ENCODE assay signal across 1 cellular context in genomic region chr16:48561960-48562393, GRCh38.
TF ChIP-seq lines count a peak whose summit lies in the region.

No MANE protein-coding gene starts in this region.

TF ChIP-seq in HepG2, 621 proteins besides CTCF, POLR2A, EP300 and RAD21 (continued from another document):
- TF ChIP-seq, protein P1, sequence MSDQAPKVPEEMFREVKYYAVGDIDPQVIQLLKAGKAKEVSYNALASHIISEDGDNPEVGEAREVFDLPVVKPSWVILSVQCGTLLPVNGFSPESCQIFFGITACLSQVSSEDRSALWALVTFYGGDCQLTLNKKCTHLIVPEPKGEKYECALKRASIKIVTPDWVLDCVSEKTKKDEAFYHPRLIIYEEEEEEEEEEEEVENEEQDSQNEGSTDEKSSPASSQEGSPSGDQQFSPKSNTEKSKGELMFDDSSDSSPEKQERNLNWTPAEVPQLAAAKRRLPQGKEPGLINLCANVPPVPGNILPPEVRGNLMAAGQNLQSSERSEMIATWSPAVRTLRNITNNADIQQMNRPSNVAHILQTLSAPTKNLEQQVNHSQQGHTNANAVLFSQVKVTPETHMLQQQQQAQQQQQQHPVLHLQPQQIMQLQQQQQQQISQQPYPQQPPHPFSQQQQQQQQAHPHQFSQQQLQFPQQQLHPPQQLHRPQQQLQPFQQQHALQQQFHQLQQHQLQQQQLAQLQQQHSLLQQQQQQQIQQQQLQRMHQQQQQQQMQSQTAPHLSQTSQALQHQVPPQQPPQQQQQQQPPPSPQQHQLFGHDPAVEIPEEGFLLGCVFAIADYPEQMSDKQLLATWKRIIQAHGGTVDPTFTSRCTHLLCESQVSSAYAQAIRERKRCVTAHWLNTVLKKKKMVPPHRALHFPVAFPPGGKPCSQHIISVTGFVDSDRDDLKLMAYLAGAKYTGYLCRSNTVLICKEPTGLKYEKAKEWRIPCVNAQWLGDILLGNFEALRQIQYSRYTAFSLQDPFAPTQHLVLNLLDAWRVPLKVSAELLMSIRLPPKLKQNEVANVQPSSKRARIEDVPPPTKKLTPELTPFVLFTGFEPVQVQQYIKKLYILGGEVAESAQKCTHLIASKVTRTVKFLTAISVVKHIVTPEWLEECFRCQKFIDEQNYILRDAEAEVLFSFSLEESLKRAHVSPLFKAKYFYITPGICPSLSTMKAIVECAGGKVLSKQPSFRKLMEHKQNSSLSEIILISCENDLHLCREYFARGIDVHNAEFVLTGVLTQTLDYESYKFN (CRISPR knock-in tag; conservative IDR thresholded peaks at IDR 0.05): peak; percentile 78
- no peak for TF ChIP-seq ZSCAN12 (CRISPR knock-in tag; IDR thresholded peaks at IDR 0.05)
- TF ChIP-seq ZBTB7A (CRISPR knock-in tag; IDR thresholded peaks at IDR 0.05): no peak
- no peak for TF ChIP-seq ZNF17 (CRISPR knock-in tag; IDR thresholded peaks at IDR 0.05)
- no peak for TF ChIP-seq RNF2 (conservative IDR thresholded peaks at IDR 0.05; ENCODE audit: low read depth)
- TF ChIP-seq MIER3 (CRISPR knock-in tag; IDR thresholded peaks at IDR 0.05; ENCODE audit: borderline replicate concordance): no peak
- TF ChIP-seq ZBTB33 (CRISPR knock-in tag; IDR thresholded peaks at IDR 0.05): no peak
- TF ChIP-seq CHCHD3 (CRISPR knock-in tag; IDR thresholded peaks at IDR 0.05): no peak
- TF ChIP-seq ADNP (CRISPR knock-in tag; IDR thresholded peaks at IDR 0.05): no peak
- TF ChIP-seq ZNF816 (CRISPR knock-in tag; IDR thresholded peaks at IDR 0.05; ENCODE audit: borderline replicate concordance): no peak
- no peak for TF ChIP-seq GTF3A (CRISPR knock-in tag; conservative IDR thresholded peaks at IDR 0.05)
- TF ChIP-seq, protein P2, sequence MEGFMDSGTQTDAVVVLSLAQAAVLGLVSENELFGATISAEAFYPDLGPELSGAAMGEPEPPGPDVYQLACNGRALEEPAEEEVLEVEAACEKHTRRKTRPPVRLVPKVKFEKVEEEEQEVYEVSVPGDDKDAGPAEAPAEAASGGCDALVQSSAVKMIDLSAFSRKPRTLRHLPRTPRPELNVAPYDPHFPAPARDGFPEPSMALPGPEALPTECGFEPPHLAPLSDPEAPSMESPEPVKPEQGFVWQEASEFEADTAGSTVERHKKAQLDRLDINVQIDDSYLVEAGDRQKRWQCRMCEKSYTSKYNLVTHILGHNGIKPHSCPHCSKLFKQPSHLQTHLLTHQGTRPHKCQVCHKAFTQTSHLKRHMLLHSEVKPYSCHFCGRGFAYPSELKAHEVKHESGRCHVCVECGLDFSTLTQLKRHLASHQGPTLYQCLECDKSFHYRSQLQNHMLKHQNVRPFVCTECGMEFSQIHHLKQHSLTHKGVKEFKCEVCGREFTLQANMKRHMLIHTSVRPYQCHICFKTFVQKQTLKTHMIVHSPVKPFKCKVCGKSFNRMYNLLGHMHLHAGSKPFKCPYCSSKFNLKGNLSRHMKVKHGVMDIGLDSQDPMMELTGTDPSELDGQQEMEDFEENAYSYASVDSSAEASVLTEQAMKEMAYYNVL (CRISPR knock-in tag; IDR thresholded peaks at IDR 0.05; ENCODE audit: borderline replicate concordance): peak; percentile 48; the same call in 1 of the 2 replicates
- TF ChIP-seq SOX13 (IDR thresholded peaks at IDR 0.05): peak; percentile 72
- TF ChIP-seq SOX13 (CRISPR knock-in tag; conservative IDR thresholded peaks at IDR 0.05 in 1 of 2, IDR thresholded peaks at IDR 0.05 in 1 of 2): peak in 1 of 2 experiments; percentile 95; a peak in 2 of 4 replicates
- TF ChIP-seq ZNF639 (CRISPR knock-in tag; conservative IDR thresholded peaks at IDR 0.05): no peak
- TF ChIP-seq, protein P3, sequence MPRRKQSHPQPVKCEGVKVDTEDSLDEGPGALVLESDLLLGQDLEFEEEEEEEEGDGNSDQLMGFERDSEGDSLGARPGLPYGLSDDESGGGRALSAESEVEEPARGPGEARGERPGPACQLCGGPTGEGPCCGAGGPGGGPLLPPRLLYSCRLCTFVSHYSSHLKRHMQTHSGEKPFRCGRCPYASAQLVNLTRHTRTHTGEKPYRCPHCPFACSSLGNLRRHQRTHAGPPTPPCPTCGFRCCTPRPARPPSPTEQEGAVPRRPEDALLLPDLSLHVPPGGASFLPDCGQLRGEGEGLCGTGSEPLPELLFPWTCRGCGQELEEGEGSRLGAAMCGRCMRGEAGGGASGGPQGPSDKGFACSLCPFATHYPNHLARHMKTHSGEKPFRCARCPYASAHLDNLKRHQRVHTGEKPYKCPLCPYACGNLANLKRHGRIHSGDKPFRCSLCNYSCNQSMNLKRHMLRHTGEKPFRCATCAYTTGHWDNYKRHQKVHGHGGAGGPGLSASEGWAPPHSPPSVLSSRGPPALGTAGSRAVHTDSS (CRISPR knock-in tag; conservative IDR thresholded peaks at IDR 0.05): no peak
- TF ChIP-seq KAT8 (CRISPR knock-in tag; IDR thresholded peaks at IDR 0.05): peak; percentile 56
- TF ChIP-seq JUNB (CRISPR knock-in tag; IDR thresholded peaks at IDR 0.05; ENCODE audit: borderline replicate concordance): no peak
- no peak for TF ChIP-seq WIZ (CRISPR knock-in tag; IDR thresholded peaks at IDR 0.05)
- TF ChIP-seq ZNF724P (CRISPR knock-in tag; IDR thresholded peaks at IDR 0.05; ENCODE audit: borderline replicate concordance): no peak
- TF ChIP-seq RFXAP (CRISPR knock-in tag; IDR thresholded peaks at IDR 0.05; ENCODE audit: borderline replicate concordance): 0 out of 2 replicates have a peak, but pooled peaks have one; percentile 28
- peak; percentile 67; the same call in 1 of the 2 replicates for TF ChIP-seq DPF2 (CRISPR knock-in tag; IDR thresholded peaks at IDR 0.05; ENCODE audit: borderline replicate concordance, low read depth)
- TF ChIP-seq HIVEP1 (CRISPR knock-in tag; IDR thresholded peaks at IDR 0.05): no peak
- no peak for TF ChIP-seq ZNF766 (CRISPR knock-in tag; IDR thresholded peaks at IDR 0.05; ENCODE audit: borderline replicate concordance)
- TF ChIP-seq ZNF670 (CRISPR knock-in tag; IDR thresholded peaks at IDR 0.05; ENCODE audit: borderline replicate concordance): no peak
- TF ChIP-seq RNF219 (CRISPR knock-in tag; IDR thresholded peaks at IDR 0.05): no peak
- TF ChIP-seq IRF2 (CRISPR knock-in tag; IDR thresholded peaks at IDR 0.05): no peak
- no peak for TF ChIP-seq ARNT (IDR thresholded peaks at IDR 0.05)
- TF ChIP-seq ZNF280B (CRISPR knock-in tag; IDR thresholded peaks at IDR 0.05; ENCODE audit: borderline replicate concordance): no peak
- TF ChIP-seq ESRRA (CRISPR knock-in tag; IDR thresholded peaks at IDR 0.05; ENCODE audit: low read depth): peak; percentile 60; the same call in 1 of the 2 replicates
- no peak for TF ChIP-seq PRMT3 (CRISPR knock-in tag; IDR thresholded peaks at IDR 0.05; ENCODE audit: borderline replicate concordance, low read depth)
- no peak for TF ChIP-seq TERF1 (CRISPR knock-in tag; IDR thresholded peaks at IDR 0.05)
- no peak for TF ChIP-seq ZFP1 (CRISPR knock-in tag; IDR thresholded peaks at IDR 0.05)
- no peak for TF ChIP-seq ZFP62 (CRISPR knock-in tag; IDR thresholded peaks at IDR 0.05)
- TF ChIP-seq FLYWCH1 (CRISPR knock-in tag; IDR thresholded peaks at IDR 0.05): no peak; the same call in 1 of the 2 replicates
- TF ChIP-seq ZNF597 (CRISPR knock-in tag; IDR thresholded peaks at IDR 0.05): no peak
- TF ChIP-seq HDAC2 (CRISPR knock-in tag; IDR thresholded peaks at IDR 0.05): peak; percentile 77
- TF ChIP-seq UBTF (CRISPR knock-in tag; IDR thresholded peaks at IDR 0.05): no peak
